In genomic region chr3:43762486-43762885, GRCh38 we compare ENCODE assay signal across 36 cellular contexts.
"Had no signal": no experiment of that assay in that cellular context is flagged by ENCODE, and none has a peak within 500 bp of the region (broad histone marks: within the 10 kb centered on the region; RNA-seq: fewer than 3 reads in every experiment).

No MANE protein-coding gene starts in this region.

- H3K4me3 Mint-ChIP-seq: activated B cell treated with CpG ODN at 0.5 μM for 24 hours; activated CD4-positive, alpha-beta memory T cell treated with anti-CD3 and anti-CD28 coated beads, Interleukin-2, amount 10 ng/mL, durations not matched to agents 7 days and 5 days; activated CD4-positive, alpha-beta T cell treated with anti-CD3 and anti-CD28 coated beads for 36 hours; activated CD4-positive, alpha-beta T cell treated with anti-CD3 and anti-CD28 coated beads, Interleukin-2, amount 10 ng/mL, durations not matched to agents 7 days and 5 days; activated CD8-positive, alpha-beta memory T cell treated with anti-CD3 and anti-CD28 coated beads, Interleukin-2, amount 10 ng/mL, durations not matched to agents 7 days and 5 days; activated CD8-positive, alpha-beta T cell treated with anti-CD3 and anti-CD28 coated beads, Interleukin-2, amount 10 ng/mL, durations not matched to agents 7 days and 5 days; activated naive CD4-positive, alpha-beta T cell treated with anti-CD3 and anti-CD28 coated beads, Interleukin-2, amount 10 ng/mL, durations not matched to agents 7 days and 5 days; activated naive CD4-positive, alpha-beta T cell treated with anti-CD3 and anti-CD28 coated beads, Interleukin-2, amount 50 U/mL, for 24 hours; activated naive CD8-positive, alpha-beta T cell; activated T-cell treated with anti-CD3 and anti-CD28 coated beads, Interleukin-2, amount 50 U/mL, for 24 hours; brain; central memory CD8-positive, alpha-beta T cell; T-helper 1 cell treated with Interleukin-12 subunit alpha and Interleukin-12 subunit beta and Interleukin-4 antibody, amounts not matched to agents 30 μg/mL and 1 μg/mL, for 36 hours; T-helper 2 cell treated with Interferon-gamma antibody and Interleukin-4, amounts not matched to agents 5 μg/mL and 100 μg/mL, for 36 hours had no signal

- FAIRE-seq: bronchial epithelial cell, TTC549 had no signal

- H3K9me3 Mint-ChIP-seq: activated B cell treated with CpG ODN at 0.5 μM for 24 hours; activated CD4-positive, alpha-beta memory T cell treated with anti-CD3 and anti-CD28 coated beads, Interleukin-2, amount 10 ng/mL, durations not matched to agents 7 days and 5 days; activated CD4-positive, alpha-beta T cell treated with anti-CD3 and anti-CD28 coated beads, Interleukin-2, amount 10 ng/mL, durations not matched to agents 7 days and 5 days; activated naive CD4-positive, alpha-beta T cell treated with anti-CD3 and anti-CD28 coated beads, Interleukin-2, amount 10 ng/mL, durations not matched to agents 7 days and 5 days; activated T-cell treated with anti-CD3 and anti-CD28 coated beads, Interleukin-2, amount 50 U/mL, for 24 hours; activated T-helper 2 cell treated with anti-CD3 and anti-CD28 coated beads, Interferon-gamma antibody, Interleukin-2, Interleukin-4, amounts not matched to agents 10 μg/mL and 5 μg/mL and 100 μg/mL, durations not matched to agents 14 hours and 24 hours and 36 hours; brain; central memory CD8-positive, alpha-beta T cell; T-helper 1 cell treated with Interleukin-12 subunit alpha and Interleukin-12 subunit beta and Interleukin-4 antibody, amounts not matched to agents 30 μg/mL and 1 μg/mL, for 36 hours; T-helper 2 cell treated with Interferon-gamma antibody and Interleukin-4, amounts not matched to agents 5 μg/mL and 100 μg/mL, for 36 hours had no signal

- H3K27ac Mint-ChIP-seq: activated B cell treated with CpG ODN at 0.5 μM for 24 hours; activated CD4-positive, alpha-beta memory T cell treated with anti-CD3 and anti-CD28 coated beads, Interleukin-2, amount 10 ng/mL, durations not matched to agents 7 days and 5 days; activated CD4-positive, alpha-beta T cell treated with anti-CD3 and anti-CD28 coated beads for 36 hours; activated CD4-positive, alpha-beta T cell treated with anti-CD3 and anti-CD28 coated beads, Interleukin-2, amount 10 ng/mL, durations not matched to agents 7 days and 5 days; activated CD8-positive, alpha-beta memory T cell treated with anti-CD3 and anti-CD28 coated beads, Interleukin-2, amount 10 ng/mL, durations not matched to agents 7 days and 5 days; activated CD8-positive, alpha-beta T cell treated with anti-CD3 and anti-CD28 coated beads, Interleukin-2, amount 10 ng/mL, durations not matched to agents 7 days and 5 days; activated naive CD4-positive, alpha-beta T cell treated with anti-CD3 and anti-CD28 coated beads, Interleukin-2, amount 10 ng/mL, durations not matched to agents 7 days and 5 days; activated naive CD8-positive, alpha-beta T cell; activated T-cell treated with anti-CD3 and anti-CD28 coated beads, Interleukin-2, amount 50 U/mL, for 24 hours; activated T-helper 2 cell treated with anti-CD3 and anti-CD28 coated beads, Interferon-gamma antibody, Interleukin-2, Interleukin-4, amounts not matched to agents 10 μg/mL and 5 μg/mL and 100 μg/mL, durations not matched to agents 14 hours and 24 hours and 36 hours; brain; T-helper 2 cell treated with Interferon-gamma antibody and Interleukin-4, amounts not matched to agents 5 μg/mL and 100 μg/mL, for 36 hours had no signal

- DNase-seq: activated B cell treated with CpG ODN at 0.5 μM for 24 hours; activated CD4-positive, alpha-beta memory T cell treated with anti-CD3 and anti-CD28 coated beads, Interleukin-2, amount 10 ng/mL, durations not matched to agents 7 days and 5 days; activated CD4-positive, alpha-beta T cell treated with anti-CD3 and anti-CD28 coated beads for 1 hour; activated CD4-positive, alpha-beta T cell treated with anti-CD3 and anti-CD28 coated beads for 36 hours; activated CD4-positive, alpha-beta T cell treated with anti-CD3 and anti-CD28 coated beads for 48 hours; activated CD4-positive, alpha-beta T cell treated with anti-CD3 and anti-CD28 coated beads, Interleukin-2, amount 10 ng/mL, durations not matched to agents 7 days and 5 days; activated CD4-positive, alpha-beta T cell treated with anti-CD3 and anti-CD28 coated beads, Interleukin-2, amount 50 U/mL, for 48 hours; activated CD8-positive, alpha-beta memory T cell treated with anti-CD3 and anti-CD28 coated beads for 24 hours; activated CD8-positive, alpha-beta memory T cell treated with anti-CD3 and anti-CD28 coated beads, Interleukin-2, amount 10 ng/mL, durations not matched to agents 7 days and 5 days; activated CD8-positive, alpha-beta memory T cell treated with anti-CD3 and anti-CD28 coated beads, Interleukin-2, amount 50 U/mL, for 48 hours; activated CD8-positive, alpha-beta T cell treated with anti-CD3 and anti-CD28 coated beads, Interleukin-2, amount 10 ng/mL, durations not matched to agents 7 days and 5 days; activated effector memory CD4-positive, alpha-beta T cell treated with Interleukin-2 at 50 U/mL for 16 hours; activated gamma-delta T cell; activated naive CD4-positive, alpha-beta T cell treated with anti-CD3 and anti-CD28 coated beads, Interleukin-2, amount 10 ng/mL, durations not matched to agents 7 days and 5 days; activated naive CD4-positive, alpha-beta T cell treated with Interleukin-2 at 50 U/mL for 16 hours; activated T-cell treated with anti-CD3 and anti-CD28 coated beads, Interleukin-2, amount 50 U/mL, for 24 hours; activated T-cell treated with anti-CD3 and anti-CD28 coated beads, Interleukin-2, amount 50 U/mL, for 48 hours; amygdala; anterior cingulate cortex; cerebellar nuclear complex; T-helper 1 cell; T-helper 2 cell; T-helper 9 cell had no signal

- H3K9me3 ChIP-seq: adrenal gland, ascending aorta had no signal

- H3K4me1 Mint-ChIP-seq: activated B cell treated with CpG ODN at 0.5 μM for 24 hours; activated CD4-positive, alpha-beta memory T cell treated with anti-CD3 and anti-CD28 coated beads, Interleukin-2, amount 10 ng/mL, durations not matched to agents 7 days and 5 days; central memory CD8-positive, alpha-beta T cell had no signal

- H3K27me3 ChIP-seq: adrenal gland, ascending aorta, cardiac muscle cell had no signal

- H3K36me3 Mint-ChIP-seq: activated CD8-positive, alpha-beta memory T cell treated with anti-CD3 and anti-CD28 coated beads, Interleukin-2, amount 10 ng/mL, durations not matched to agents 7 days and 5 days; activated naive CD4-positive, alpha-beta T cell treated with anti-CD3 and anti-CD28 coated beads, Interleukin-2, amount 10 ng/mL, durations not matched to agents 7 days and 5 days; brain had no signal

- H3K27ac ChIP-seq: adrenal gland, ascending aorta, cardiac muscle cell, VCaP had no signal

- H3K36me3 ChIP-seq: adrenal gland, ascending aorta, cardiac muscle cell had no signal

- H3K27me3 Mint-ChIP-seq: activated CD4-positive, alpha-beta T cell treated with anti-CD3 and anti-CD28 coated beads for 36 hours; activated naive CD4-positive, alpha-beta T cell treated with anti-CD3 and anti-CD28 coated beads, Interleukin-2, amount 50 U/mL, for 24 hours; activated naive CD8-positive, alpha-beta T cell; activated T-cell treated with anti-CD3 and anti-CD28 coated beads, Interleukin-2, amount 50 U/mL, for 24 hours; central memory CD8-positive, alpha-beta T cell had no signal

- ATAC-seq: activated CD4-positive, alpha-beta T cell treated with anti-CD3 and anti-CD28 coated beads for 36 hours; activated CD8-positive, alpha-beta memory T cell treated with anti-CD3 and anti-CD28 coated beads, Interleukin-2, amount 10 ng/mL, durations not matched to agents 7 days and 5 days; activated CD8-positive, alpha-beta T cell treated with anti-CD3 and anti-CD28 coated beads, Interleukin-2, amount 10 ng/mL, durations not matched to agents 7 days and 5 days had no signal

- H3K4me3 ChIP-seq: adrenal gland, ascending aorta, cardiac muscle cell had no signal
